23 cellular contexts compared by ENCODE assay signal in the genomic region with DNA sequence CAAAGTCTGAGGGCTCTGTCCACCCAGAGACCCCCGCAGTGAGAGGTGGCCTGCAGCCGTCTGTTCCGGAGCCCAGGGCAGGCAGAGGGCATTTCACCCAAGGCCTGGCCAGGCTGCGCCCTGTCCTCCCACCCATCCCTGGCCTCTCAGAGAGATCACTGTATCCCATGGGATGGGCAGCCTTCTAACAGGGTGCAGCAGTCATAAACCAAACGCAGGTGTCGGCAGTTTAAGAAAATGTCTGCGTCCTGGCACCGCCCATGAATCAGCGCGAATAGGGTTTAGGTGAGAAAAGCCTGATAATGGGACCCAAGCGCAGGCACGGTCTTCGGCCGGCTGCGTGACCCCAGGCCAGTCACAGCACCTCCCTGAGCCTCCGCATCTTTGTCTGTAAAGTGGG. TPM values are rescaled to one million over a fixed set of nuclear protein-coding genes. Genes with fewer than 3 reads are reported as not detected.
DNase-seq lines count a peak whose midpoint lies in the region; ATAC-seq, FAIRE-seq and TF ChIP-seq lines count a peak whose summit lies in the region.
"Had no signal": no experiment of that assay in that cellular context is flagged by ENCODE, and none has a peak within 500 bp of the region (broad histone marks: within the 10 kb centered on the region; RNA-seq: fewer than 3 reads in every experiment).

No MANE protein-coding gene starts in this region.

- no peak overlapping the region for H2AFZ ChIP-seq in HepG2 (ENCODE audit: low read length)

- peaks cover 36% of the 10 kb centered on the region for H3K36me3 Mint-ChIP-seq in activated T-helper 17 cell treated with anti-CD3 and anti-CD28 coated beads, Interleukin-2, amount 50 U/mL, for 72 hours (ENCODE audit: low read depth)
- no peaks in the 10 kb centered on the region for H3K36me3 Mint-ChIP-seq in neural crest cell (ENCODE audit: low read depth)

- intact Hi-C loops in HepG2 (cut with micrococcal nuclease; ENCODE audit: unreplicated experiment) (no loop called here), right lobe of liver (cut with DNase I) (no loop called here)

- H3K4me1 Mint-ChIP-seq in activated T-helper 17 cell treated with anti-CD3 and anti-CD28 coated beads, Interleukin-2, amount 50 U/mL, for 72 hours, result peaks cover 5% of the 10 kb centered on the region
- H3K4me1 Mint-ChIP-seq in neural crest cell, result peaks cover 17% of the 10 kb centered on the region

- WGBS in HepG2 (ENCODE audit: low lambda C conversion rate), result 99% methylated on average over 16 of the region's 16 CpGs
- WGBS in right lobe of liver (ENCODE audit: insufficient coverage, low coverage, low lambda C conversion rate, missing lambda C conversion rate), result no CpG with 5 or more reads among the region's 16 CpGs

- H3K4me1 ChIP-seq in HepG2 (ENCODE audit: insufficient read depth, low read length) (peaks cover 23% of the 10 kb centered on the region), right lobe of liver (no peaks in the 10 kb centered on the region)

- no peak overlapping the region for H3K4me3 Mint-ChIP-seq in activated T-helper 17 cell treated with anti-CD3 and anti-CD28 coated beads, Interleukin-2, amount 50 U/mL, for 72 hours
- H3K4me3 Mint-ChIP-seq in neural crest cell, result peak overlapping the region; percentile 64
- H3K4me3 Mint-ChIP-seq: CD14-positive monocyte had no signal

- CTCF ChIA-PET in HepG2 (lab: Yijun Ruan, JAX; ENCODE audit: low intra/inter-chr PET ratio, low total read pairs), result no interaction called here

- H3K9ac ChIP-seq in HepG2 (ENCODE audit: insufficient read depth, low read depth, low read length), result no peak overlapping the region
- H3K9ac ChIP-seq: SK-N-SH had no signal

- H3K36me3 ChIP-seq in HepG2 (replicated peaks in 1 of 2; ENCODE audit: control insufficient read depth in 1 of 2, insufficient read depth in 2 of 2, low read length in 2 of 2) (peaks cover 0 to 5% of the 10 kb centered on the region in 2 experiments; a peak in 2 of 5 replicates), right lobe of liver (no peaks in the 10 kb centered on the region)

- ATAC-seq in HepG2, result no peak
- ATAC-seq in right lobe of liver, result no peak
- ATAC-seq in activated T-helper 17 cell treated with anti-CD3 and anti-CD28 coated beads, Interleukin-2, amount 50 U/mL, for 72 hours (replicated peaks), result no peak
- ATAC-seq: Panc1 had no signal

- no peak overlapping the region for H3K4me3 ChIP-seq in HepG2 (replicated peaks in 1 of 3; ENCODE audit: insufficient read depth in 1 of 3, low read depth in 2 of 3, low read length in 3 of 3)
- no peak overlapping the region for H3K4me3 ChIP-seq in right lobe of liver

- FAIRE-seq in HepG2 (lab: Jason Lieb, UNC), result no peak
- FAIRE-seq: GM12891 had no signal

- DNase-seq in HepG2 (ENCODE audit: low spot score) (no peak), right lobe of liver (no peak), neural crest cell (ENCODE audit: low read depth, low spot score) (no peak), NCI-H69 (lab: John Stamatoyannopoulos, UW) (no peak), EL (no peak), COLO668 (lab: John Stamatoyannopoulos, UW; ENCODE audit: unreplicated experiment) (no peak)
- DNase-seq: 8988T, DMS79, H7, KG1, NCI-H1105, NCI-H146, NCI-H2029, NCI-H226, NCI-H510A treated with DMSO at 0.1 percent for 48 hours, NCI-H82, SIG-M5, SK-N-SH had no signal

- TF ChIP-seq CTCF in HepG2 (CRISPR knock-in tag; IDR thresholded peaks at IDR 0.05), result no peak
- no peak for TF ChIP-seq CTCF in right lobe of liver (IDR thresholded peaks at IDR 0.05)
- TF ChIP-seq CTCF in neural crest cell (conservative IDR thresholded peaks at IDR 0.05), result no peak

- in situ Hi-C loops in HepG2 (cut with HindIII; ENCODE audit: extremely low pct_ligation_motif_present, low pct_unique_long_range_greater_than_20kb), result no loop called here

- H3K27ac Mint-ChIP-seq in activated T-helper 17 cell treated with anti-CD3 and anti-CD28 coated beads, Interleukin-2, amount 50 U/mL, for 72 hours, result peak overlapping the region; percentile 25
- no peak overlapping the region for H3K27ac Mint-ChIP-seq in neural crest cell (ENCODE audit: unreplicated experiment)

- H3K27ac ChIP-seq in HepG2 (ENCODE audit: extremely low read length, insufficient read depth, low read length) (no peak overlapping the region), right lobe of liver (no peak overlapping the region)
- H3K27ac ChIP-seq: HL-60 had no signal

- H3K27me3 ChIP-seq in HepG2 (ENCODE audit: control insufficient read depth in 1 of 2, insufficient read depth in 2 of 2, low read length in 2 of 2) (peaks cover under 1 to 7% of the 10 kb centered on the region in 2 experiments; a peak in 4 of 5 replicates), right lobe of liver (no peaks in the 10 kb centered on the region)

- H3K9me3 ChIP-seq in HepG2 (ENCODE audit: low read length), result no peaks in the 10 kb centered on the region
- no peaks in the 10 kb centered on the region for H3K9me3 ChIP-seq in right lobe of liver
- H3K9me3 ChIP-seq: SK-N-SH had no signal

- no peak for TF ChIP-seq RAD21 in HepG2 (CRISPR knock-in tag; IDR thresholded peaks at IDR 0.05)

- no peak overlapping the region for H3K4me2 ChIP-seq in HepG2 (ENCODE audit: low read depth, low read length)
- H3K4me2 ChIP-seq: SK-N-SH had no signal

- no peaks in the 10 kb centered on the region for H3K9me3 Mint-ChIP-seq in activated T-helper 17 cell treated with anti-CD3 and anti-CD28 coated beads, Interleukin-2, amount 50 U/mL, for 72 hours
- no peaks in the 10 kb centered on the region for H3K9me3 Mint-ChIP-seq in neural crest cell

- TF ChIP-seq POLR2A in HepG2 (IDR thresholded peaks at IDR 0.05; ENCODE audit: insufficient read depth in 1 of 2, low read depth in 2 of 2, low read length in 2 of 2) (no peak), right lobe of liver (IDR thresholded peaks at IDR 0.05) (no peak)

- H3K27me3 Mint-ChIP-seq in activated T-helper 17 cell treated with anti-CD3 and anti-CD28 coated beads, Interleukin-2, amount 50 U/mL, for 72 hours, result peaks cover under 1% of the 10 kb centered on the region
- H3K27me3 Mint-ChIP-seq in neural crest cell (ENCODE audit: low read depth), result peaks cover 3% of the 10 kb centered on the region

- peaks cover 18% of the 10 kb centered on the region; the same call in 1 of the 2 replicates for H4K20me1 ChIP-seq in HepG2 (ENCODE audit: insufficient read depth, low read length)

- H3K79me2 ChIP-seq in HepG2 (ENCODE audit: insufficient read depth, low read length), result peaks cover 16% of the 10 kb centered on the region

- TF ChIP-seq EP300 in HepG2 (IDR thresholded peaks at IDR 0.05; ENCODE audit: low read depth in 2 of 2, low read length in 2 of 2) (no peak), HepG2 (CRISPR knock-in tag; IDR thresholded peaks at IDR 0.05; ENCODE audit: borderline replicate concordance) (no peak)

- POLR2A ChIA-PET in HepG2 (lab: Yijun Ruan, JAX), result no interaction called here

- no TSS peak for BruUV-seq in HepG2 (replicated peaks; lab: Mats Ljungman, UMichigan)

RNA-seq across cellular contexts. Expression of a gene that starts 5.4 kb away (rescaled TPM):
- 84.2 and 250 TPM in 2 replicates for total RNA-seq in HepG2 (2016; rRNA removed; fragmentation: Illumina TruSeq; extraction: Trizol)
- 92.1 and 114 TPM in 2 replicates for total RNA-seq in HepG2 (2016; cell fraction: cytosol; rRNA removed; fragmentation: Illumina TruSeq; extraction: Trizol; ENCODE audit: low read depth)
- 90.4 and 246 TPM in 2 replicates for total RNA-seq in HepG2 (2016; cell fraction: insoluble cytoplasmic fraction; rRNA removed; fragmentation: Illumina TruSeq; extraction: Trizol)
- 55.3 and 74.3 TPM in 2 replicates for total RNA-seq in HepG2 (2016; cell fraction: membrane; rRNA removed; fragmentation: Illumina TruSeq; extraction: Trizol)
- 170 and 197 TPM in 2 replicates for total RNA-seq in HepG2 (2016; cell fraction: nucleus; rRNA removed; fragmentation: Illumina TruSeq; extraction: Trizol)
- 196 and 258 TPM in 2 replicates for polyA plus RNA-seq in HepG2 (2011; rRNA removed)
- polyA plus RNA-seq in HepG2 (2011; cell fraction: cytosol; rRNA removed), result 338 and 484 TPM in 2 replicates
- 620 and 660 TPM in 2 replicates for polyA plus RNA-seq in HepG2 (2011; cell fraction: nucleus; rRNA removed)
- polyA plus RNA-seq in HepG2 (2012), result 207 and 213 TPM in 2 replicates
- polyA plus RNA-seq in HepG2 (2016; cell fraction: cytosol; fragmentation: Illumina TruSeq; extraction: Trizol; ENCODE audit: low read depth), result 111 and 128 TPM in 2 replicates
- 97.6 and 108 TPM in 2 replicates for polyA plus RNA-seq in HepG2 (2016; cell fraction: insoluble cytoplasmic fraction; fragmentation: Illumina TruSeq; extraction: Trizol; ENCODE audit: low read depth)
- 58.9 and 66.6 TPM in 2 replicates for polyA plus RNA-seq in HepG2 (2016; cell fraction: membrane; fragmentation: Illumina TruSeq; extraction: Trizol; ENCODE audit: low read depth)
- 462 and 471 TPM in 2 replicates for polyA plus RNA-seq in HepG2 (2016; cell fraction: nucleus; fragmentation: Illumina TruSeq; extraction: Trizol; ENCODE audit: insufficient read depth, low read depth)
- 170 and 432 TPM in 2 replicates for polyA minus RNA-seq in HepG2 (2011; rRNA and poly(A)+ RNA removed; ENCODE audit: low replicate concordance)
- 173 and 183 TPM in 2 replicates for polyA minus RNA-seq in HepG2 (2011; cell fraction: cytosol; rRNA and poly(A)+ RNA removed)
- polyA minus RNA-seq in HepG2 (2011; cell fraction: nucleus; rRNA and poly(A)+ RNA removed), result 79.1 and 82.6 TPM in 2 replicates
- total RNA-seq in right lobe of liver, result 10 to 100 TPM; 22.8 to 70.0 (median 41.3) TPM
- total RNA-seq in activated T-helper 17 cell treated with anti-CD3 and anti-CD28 coated beads, Interleukin-2, amount 50 U/mL, for 72 hours, result 100 to 1,000 TPM; 242 to 290 TPM
- total RNA-seq in neural crest cell, result 22.0 and 22.3 TPM in 2 replicates

RNA-seq across cellular contexts. Expression of a gene that starts 7.1 kb away (rescaled TPM):
- total RNA-seq in HepG2 (2016; rRNA removed; fragmentation: Illumina TruSeq; extraction: Trizol) (not detected in 2 replicates), right lobe of liver (not detected), neural crest cell (0.23 TPM in 1 of 2 replicates, not detected in the other)
- total RNA-seq in HepG2 (2016; cell fraction: cytosol; rRNA removed; fragmentation: Illumina TruSeq; extraction: Trizol; ENCODE audit: low read depth), result not detected in 2 replicates
- not detected in 2 replicates for total RNA-seq in HepG2 (2016; cell fraction: insoluble cytoplasmic fraction; rRNA removed; fragmentation: Illumina TruSeq; extraction: Trizol)
- not detected in 2 replicates for total RNA-seq in HepG2 (2016; cell fraction: membrane; rRNA removed; fragmentation: Illumina TruSeq; extraction: Trizol)
- total RNA-seq in HepG2 (2016; cell fraction: nucleus; rRNA removed; fragmentation: Illumina TruSeq; extraction: Trizol), result not detected in 2 replicates
- not detected in 2 replicates for polyA plus RNA-seq in HepG2 (2011; rRNA removed)
- not detected in 2 replicates for polyA plus RNA-seq in HepG2 (2011; cell fraction: cytosol; rRNA removed)
- polyA plus RNA-seq in HepG2 (2011; cell fraction: nucleus; rRNA removed), result not detected in 2 replicates
- not detected in 2 replicates for polyA plus RNA-seq in HepG2 (2012)
- not detected in 2 replicates for polyA plus RNA-seq in HepG2 (2016; cell fraction: cytosol; fragmentation: Illumina TruSeq; extraction: Trizol; ENCODE audit: low read depth)
- not detected in 2 replicates for polyA plus RNA-seq in HepG2 (2016; cell fraction: insoluble cytoplasmic fraction; fragmentation: Illumina TruSeq; extraction: Trizol; ENCODE audit: low read depth)
- not detected in 2 replicates for polyA plus RNA-seq in HepG2 (2016; cell fraction: membrane; fragmentation: Illumina TruSeq; extraction: Trizol; ENCODE audit: low read depth)
- polyA plus RNA-seq in HepG2 (2016; cell fraction: nucleus; fragmentation: Illumina TruSeq; extraction: Trizol; ENCODE audit: insufficient read depth, low read depth), result not detected in 2 replicates
- not detected in 2 replicates for polyA minus RNA-seq in HepG2 (2011; rRNA and poly(A)+ RNA removed; ENCODE audit: low replicate concordance)
- not detected in 2 replicates for polyA minus RNA-seq in HepG2 (2011; cell fraction: cytosol; rRNA and poly(A)+ RNA removed)
- polyA minus RNA-seq in HepG2 (2011; cell fraction: nucleus; rRNA and poly(A)+ RNA removed), result not detected in 2 replicates
- under 1 TPM; 0.42 to 0.56 TPM for total RNA-seq in activated T-helper 17 cell treated with anti-CD3 and anti-CD28 coated beads, Interleukin-2, amount 50 U/mL, for 72 hours
- polyA plus RNA-seq: CD14-positive monocyte had no signal

RNA-seq across cellular contexts. Expression of a gene that starts 17.4 kb away (rescaled TPM):
- total RNA-seq in HepG2 (2016; rRNA removed; fragmentation: Illumina TruSeq; extraction: Trizol) (128 and 187 TPM in 2 replicates), right lobe of liver (10 to 100 TPM; 10.2 to 57.1 (median 15.2) TPM), neural crest cell (171 and 196 TPM in 2 replicates)
- total RNA-seq in HepG2 (2016; cell fraction: cytosol; rRNA removed; fragmentation: Illumina TruSeq; extraction: Trizol; ENCODE audit: low read depth), result 86.8 and 92.1 TPM in 2 replicates
- 110 and 194 TPM in 2 replicates for total RNA-seq in HepG2 (2016; cell fraction: insoluble cytoplasmic fraction; rRNA removed; fragmentation: Illumina TruSeq; extraction: Trizol)
- total RNA-seq in HepG2 (2016; cell fraction: membrane; rRNA removed; fragmentation: Illumina TruSeq; extraction: Trizol), result 93.3 and 93.5 TPM in 2 replicates
- total RNA-seq in HepG2 (2016; cell fraction: nucleus; rRNA removed; fragmentation: Illumina TruSeq; extraction: Trizol), result 150 and 173 TPM in 2 replicates
- 28.1 and 68.9 TPM in 2 replicates for polyA plus RNA-seq in HepG2 (2011; rRNA removed)
- 33.1 and 34.9 TPM in 2 replicates for polyA plus RNA-seq in HepG2 (2011; cell fraction: cytosol; rRNA removed)
- 340 and 407 TPM in 2 replicates for polyA plus RNA-seq in HepG2 (2011; cell fraction: nucleus; rRNA removed)
- polyA plus RNA-seq in HepG2 (2012), result 81.3 and 104 TPM in 2 replicates
- polyA plus RNA-seq in HepG2 (2016; cell fraction: cytosol; fragmentation: Illumina TruSeq; extraction: Trizol; ENCODE audit: low read depth), result 49.5 and 55.8 TPM in 2 replicates
- polyA plus RNA-seq in HepG2 (2016; cell fraction: insoluble cytoplasmic fraction; fragmentation: Illumina TruSeq; extraction: Trizol; ENCODE audit: low read depth), result 117 and 128 TPM in 2 replicates
- polyA plus RNA-seq in HepG2 (2016; cell fraction: membrane; fragmentation: Illumina TruSeq; extraction: Trizol; ENCODE audit: low read depth), result 64.4 TPM in 2 replicates
- 435 and 459 TPM in 2 replicates for polyA plus RNA-seq in HepG2 (2016; cell fraction: nucleus; fragmentation: Illumina TruSeq; extraction: Trizol; ENCODE audit: insufficient read depth, low read depth)
- polyA minus RNA-seq in HepG2 (2011; rRNA and poly(A)+ RNA removed; ENCODE audit: low replicate concordance), result 8.9 and 43.8 TPM in 2 replicates
- 24.2 and 37.5 TPM in 2 replicates for polyA minus RNA-seq in HepG2 (2011; cell fraction: cytosol; rRNA and poly(A)+ RNA removed)
- 34.4 and 55.3 TPM in 2 replicates for polyA minus RNA-seq in HepG2 (2011; cell fraction: nucleus; rRNA and poly(A)+ RNA removed)
- 10 to 100 TPM; 84.3 to 93.2 TPM for total RNA-seq in activated T-helper 17 cell treated with anti-CD3 and anti-CD28 coated beads, Interleukin-2, amount 50 U/mL, for 72 hours

RNA-seq across cellular contexts. Expression of a gene that starts 40.9 kb away (rescaled TPM):
- total RNA-seq in HepG2 (2016; rRNA removed; fragmentation: Illumina TruSeq; extraction: Trizol) (0.09 and 0.18 TPM in 2 replicates), right lobe of liver (under 1 TPM; 0.15 to 0.98 (median 0.35) TPM), neural crest cell (not detected in 2 replicates)
- total RNA-seq in HepG2 (2016; cell fraction: cytosol; rRNA removed; fragmentation: Illumina TruSeq; extraction: Trizol; ENCODE audit: low read depth), result not detected in 2 replicates
- total RNA-seq in HepG2 (2016; cell fraction: insoluble cytoplasmic fraction; rRNA removed; fragmentation: Illumina TruSeq; extraction: Trizol), result 0.13 and 0.17 TPM in 2 replicates
- total RNA-seq in HepG2 (2016; cell fraction: membrane; rRNA removed; fragmentation: Illumina TruSeq; extraction: Trizol), result 0.12 TPM in 1 of 2 replicates, not detected in the other
- total RNA-seq in HepG2 (2016; cell fraction: nucleus; rRNA removed; fragmentation: Illumina TruSeq; extraction: Trizol), result not detected in 2 replicates
- 0.18 and 0.40 TPM in 2 replicates for polyA plus RNA-seq in HepG2 (2011; rRNA removed)
- polyA plus RNA-seq in HepG2 (2011; cell fraction: cytosol; rRNA removed), result 0.18 and 0.44 TPM in 2 replicates
- 0.35 and 0.64 TPM in 2 replicates for polyA plus RNA-seq in HepG2 (2011; cell fraction: nucleus; rRNA removed)
- polyA plus RNA-seq in HepG2 (2012), result 0.40 and 0.47 TPM in 2 replicates
- polyA plus RNA-seq in HepG2 (2016; cell fraction: cytosol; fragmentation: Illumina TruSeq; extraction: Trizol; ENCODE audit: low read depth), result 0.08 TPM in 1 of 2 replicates, not detected in the other
- polyA plus RNA-seq in HepG2 (2016; cell fraction: insoluble cytoplasmic fraction; fragmentation: Illumina TruSeq; extraction: Trizol; ENCODE audit: low read depth), result 0.26 TPM in 1 of 2 replicates, not detected in the other
- 0.15 and 0.21 TPM in 2 replicates for polyA plus RNA-seq in HepG2 (2016; cell fraction: membrane; fragmentation: Illumina TruSeq; extraction: Trizol; ENCODE audit: low read depth)
- 0.27 TPM in 1 of 2 replicates, not detected in the other for polyA plus RNA-seq in HepG2 (2016; cell fraction: nucleus; fragmentation: Illumina TruSeq; extraction: Trizol; ENCODE audit: insufficient read depth, low read depth)
- 0.84 TPM in 1 of 2 replicates, not detected in the other for polyA minus RNA-seq in HepG2 (2011; rRNA and poly(A)+ RNA removed; ENCODE audit: low replicate concordance)
- not detected in 2 replicates for polyA minus RNA-seq in HepG2 (2011; cell fraction: cytosol; rRNA and poly(A)+ RNA removed)
- not detected in 2 replicates for polyA minus RNA-seq in HepG2 (2011; cell fraction: nucleus; rRNA and poly(A)+ RNA removed)
- total RNA-seq in activated T-helper 17 cell treated with anti-CD3 and anti-CD28 coated beads, Interleukin-2, amount 50 U/mL, for 72 hours, result 1 to 10 TPM; 5.9 to 6.7 TPM
